ENCODE assay signal across 10 cellular contexts in genomic region chr1:232143315-232143886, GRCh38.
DNase-seq lines count a peak whose midpoint lies in the region; ATAC-seq, FAIRE-seq and TF ChIP-seq lines count a peak whose summit lies in the region.
"Had no signal": no experiment of that assay in that cellular context is flagged by ENCODE, and none has a peak within 500 bp of the region (broad histone marks: within the 10 kb centered on the region; RNA-seq: fewer than 3 reads in every experiment).

No MANE protein-coding gene starts in this region.

- peaks cover 17% of the 10 kb centered on the region; the same call in 1 of the 2 replicates for H3K9me3 ChIP-seq in HUES64 (ENCODE audit: insufficient read depth, low read depth, low read length)
- H3K9me3 ChIP-seq in K562 (replicated peaks; ENCODE audit: control insufficient read depth, insufficient read depth, low read depth, low read length): no peaks in the 10 kb centered on the region; the same call in 1 of the 2 replicates
- H3K9me3 ChIP-seq in mesodermal cell (ENCODE audit: control insufficient read depth, low read length): no peaks in the 10 kb centered on the region
- peaks cover 0 to 5% (median 0%) of the 10 kb centered on the region in 3 donors for H3K9me3 ChIP-seq in tibial artery

- no TSS peak for BruUV-seq in K562 (replicated peaks; lab: Mats Ljungman, UMichigan)

- no peaks in the 10 kb centered on the region for H3K4me1 Mint-ChIP-seq in activated naive CD4-positive, alpha-beta T cell treated with anti-CD3 and anti-CD28 coated beads for 36 hours (ENCODE audit: low read depth)

- no peaks in the 10 kb centered on the region for H3K9me1 ChIP-seq in K562 (ENCODE audit: control insufficient read depth, insufficient read depth, low read length)

- ATAC-seq in K562 (no peak), HG03045 (IDR thresholded peaks at IDR 0.05; ENCODE audit: unreplicated experiment) (no peak)

- H3K36me3 ChIP-seq in HUES64 (ENCODE audit: insufficient read depth, low read length) (peaks cover 20% of the 10 kb centered on the region), K562 (ENCODE audit: control insufficient read depth, insufficient read depth, low read length) (no peaks in the 10 kb centered on the region), mesodermal cell (ENCODE audit: control insufficient read depth, insufficient read depth, low read length) (no peaks in the 10 kb centered on the region), tibial artery (no peaks in the 10 kb centered on the region)

- no peaks in the 10 kb centered on the region for H3K27me3 Mint-ChIP-seq in activated naive CD4-positive, alpha-beta T cell treated with anti-CD3 and anti-CD28 coated beads for 36 hours (ENCODE audit: low read depth)

- peak overlapping the region; percentile 16; the same call in 1 of the 2 replicates for H3K9ac ChIP-seq in HUES64 (ENCODE audit: low read depth, low read length)
- no peak overlapping the region for H3K9ac ChIP-seq in K562 (ENCODE audit: insufficient read depth in 1 of 2, low read depth in 2 of 2, low read length in 2 of 2)

- no peak overlapping the region for H2AFZ ChIP-seq in K562 (ENCODE audit: low read depth, low read length)

- H3K27me3 ChIP-seq in HUES64 (ENCODE audit: insufficient read depth, low read length) (no peaks in the 10 kb centered on the region), K562 (ENCODE audit: control insufficient read depth in 2 of 2, insufficient read depth in 2 of 2, low read length in 2 of 2) (no peaks in the 10 kb centered on the region), tibial artery (no peaks in the 10 kb centered on the region)

- H3K4me3 ChIP-seq in HUES64 (ENCODE audit: low read length) (no peak overlapping the region), K562 (no peak overlapping the region), mesodermal cell (ENCODE audit: extremely low read depth, insufficient read depth, low read length, poor library complexity, severe bottlenecking) (no peak overlapping the region), tibial artery (no peak overlapping the region)

- no peak for TF ChIP-seq EP300 in K562 (IDR thresholded peaks at IDR 0.05; ENCODE audit: low read length)

- DNase-seq in K562 (ENCODE audit: extremely low read depth in 1 of 4, low spot score in 3 of 4): no peak
- DNase-seq in tibial artery: no peak
- DNase-seq in NCI-H526 (lab: John Stamatoyannopoulos, UW): no peak
- no peak for DNase-seq in activated naive CD4-positive, alpha-beta T cell treated with anti-CD3 and anti-CD28 coated beads for 36 hours
- DNase-seq: Caco-2 had no signal

- H4K20me1 ChIP-seq in K562 (replicated peaks; ENCODE audit: control insufficient read depth, insufficient read depth, low read length): no peaks in the 10 kb centered on the region

- no peak for TF ChIP-seq CTCF in K562 (IDR thresholded peaks at IDR 0.05 in 2 of 3, conservative IDR thresholded peaks at IDR 0.05 in 1 of 3; ENCODE audit: insufficient read depth in 2 of 3, low read depth in 1 of 3, low read length in 3 of 3)
- no peak for TF ChIP-seq CTCF in tibial artery (IDR thresholded peaks at IDR 0.05)

- FAIRE-seq in K562 (lab: Jason Lieb, UNC): no peak

- H3K4me2 ChIP-seq in K562 (ENCODE audit: insufficient read depth, low read length): no peak overlapping the region

- POLR2A ChIA-PET in K562 (lab: Yijun Ruan, JAX): no interaction called here

- no peak for TF ChIP-seq RAD21 in K562 (CRISPR knock-in tag; conservative IDR thresholded peaks at IDR 0.05 in 1 of 2, IDR thresholded peaks at IDR 0.05 in 1 of 2)

- 81% methylated on average over 3 of the region's 3 CpGs for WGBS in HUES64
- 0% methylated on average over 3 of the region's 3 CpGs for WGBS in K562 (ENCODE audit: insufficient coverage, low coverage, missing lambda C conversion rate)
- WGBS in mesodermal cell (ENCODE audit: insufficient coverage in 2 of 2), 2 experiments: 86% methylated on average over 3 of the region's 3 CpGs

- H3K4me3 Mint-ChIP-seq in activated naive CD4-positive, alpha-beta T cell treated with anti-CD3 and anti-CD28 coated beads for 36 hours: no peak overlapping the region
- H3K4me3 Mint-ChIP-seq: activated naive CD8-positive, alpha-beta T cell; stimulated activated naive CD8-positive, alpha-beta T cell treated with anti-CD3 and anti-CD28 coated beads, Interleukin-15, Interleukin-2, amounts not matched to agents 100 ng/mL and 50 ng/mL, for 24 hours had no signal

- no peak for TF ChIP-seq POLR2A in K562 (conservative IDR thresholded peaks at IDR 0.05)

- H3K9me3 Mint-ChIP-seq in activated naive CD4-positive, alpha-beta T cell treated with anti-CD3 and anti-CD28 coated beads for 36 hours: peaks cover 2% of the 10 kb centered on the region

- CTCF ChIA-PET in K562 (lab: Yijun Ruan, JAX; ENCODE audit: low intra/inter-chr PET ratio): no interaction called here
- CTCF ChIA-PET in activated naive CD4-positive, alpha-beta T cell treated with anti-CD3 and anti-CD28 coated beads for 36 hours (lab: Charles Lee): no interaction called here

- in situ Hi-C loops in K562 (cut with MboI): no loop called here

- H3K27ac ChIP-seq in HUES64 (ENCODE audit: low read depth, low read length): peak overlapping the region; percentile 60
- no peak overlapping the region for H3K27ac ChIP-seq in K562 (ENCODE audit: extremely low read depth, low read depth, low read length)
- peak overlapping the region; percentile 68 for H3K27ac ChIP-seq in mesodermal cell (ENCODE audit: low read depth, low read length, severe bottlenecking)
- peak overlapping the region; percentile 47 to 71 for H3K27ac ChIP-seq in tibial artery

- H3K4me1 ChIP-seq in HUES64 (ENCODE audit: insufficient read depth, low read length) (peaks cover 20% of the 10 kb centered on the region), K562 (replicated peaks in 1 of 2; ENCODE audit: control insufficient read depth in 2 of 2, insufficient read depth in 2 of 2, low read length in 2 of 2) (no peaks in the 10 kb centered on the region), mesodermal cell (ENCODE audit: control insufficient read depth, insufficient read depth, low read length, poor library complexity, severe bottlenecking) (peaks cover 8% of the 10 kb centered on the region), tibial artery (peaks cover 8 to 24% (median 13%) of the 10 kb centered on the region in 4 donors)
- H3K4me1 ChIP-seq: Caco-2 had no signal

- no peaks in the 10 kb centered on the region for H3K36me3 Mint-ChIP-seq in activated naive CD4-positive, alpha-beta T cell treated with anti-CD3 and anti-CD28 coated beads for 36 hours (ENCODE audit: low read depth)
- H3K36me3 Mint-ChIP-seq: activated naive CD8-positive, alpha-beta T cell had no signal

- intact Hi-C loops in K562 (cut with micrococcal nuclease): no loop called here
- intact Hi-C loops in tibial artery (cut with DNase I; ENCODE audit: low total_unique reads): no loop called here
- intact Hi-C loops in activated naive CD4-positive, alpha-beta T cell treated with anti-CD3 and anti-CD28 coated beads for 36 hours (cut with micrococcal nuclease): no loop called here

- H3K27ac Mint-ChIP-seq in activated naive CD4-positive, alpha-beta T cell treated with anti-CD3 and anti-CD28 coated beads for 36 hours: no peak overlapping the region
- H3K27ac Mint-ChIP-seq: activated naive CD8-positive, alpha-beta T cell; stimulated activated naive CD8-positive, alpha-beta T cell treated with anti-CD3 and anti-CD28 coated beads, Interleukin-15, Interleukin-2, amounts not matched to agents 100 ng/mL and 50 ng/mL, for 24 hours had no signal

- no peaks in the 10 kb centered on the region for H3K79me2 ChIP-seq in K562 (ENCODE audit: control insufficient read depth, insufficient read depth, low read length)

TF ChIP-seq in K562, 482 proteins besides CTCF, POLR2A, EP300 and RAD21:
- 0 out of 2 replicates have a peak, but pooled peaks have one; percentile 10 for TF ChIP-seq MAFG (tag; conservative IDR thresholded peaks at IDR 0.05)
- no peak for TF ChIP-seq ARID2 (IDR thresholded peaks at IDR 0.05)
TF ChIP-seq in K562: peak in this region for 1.
